Comparison of ENCODE assay signal across 1 cellular context in the genomic region with DNA sequence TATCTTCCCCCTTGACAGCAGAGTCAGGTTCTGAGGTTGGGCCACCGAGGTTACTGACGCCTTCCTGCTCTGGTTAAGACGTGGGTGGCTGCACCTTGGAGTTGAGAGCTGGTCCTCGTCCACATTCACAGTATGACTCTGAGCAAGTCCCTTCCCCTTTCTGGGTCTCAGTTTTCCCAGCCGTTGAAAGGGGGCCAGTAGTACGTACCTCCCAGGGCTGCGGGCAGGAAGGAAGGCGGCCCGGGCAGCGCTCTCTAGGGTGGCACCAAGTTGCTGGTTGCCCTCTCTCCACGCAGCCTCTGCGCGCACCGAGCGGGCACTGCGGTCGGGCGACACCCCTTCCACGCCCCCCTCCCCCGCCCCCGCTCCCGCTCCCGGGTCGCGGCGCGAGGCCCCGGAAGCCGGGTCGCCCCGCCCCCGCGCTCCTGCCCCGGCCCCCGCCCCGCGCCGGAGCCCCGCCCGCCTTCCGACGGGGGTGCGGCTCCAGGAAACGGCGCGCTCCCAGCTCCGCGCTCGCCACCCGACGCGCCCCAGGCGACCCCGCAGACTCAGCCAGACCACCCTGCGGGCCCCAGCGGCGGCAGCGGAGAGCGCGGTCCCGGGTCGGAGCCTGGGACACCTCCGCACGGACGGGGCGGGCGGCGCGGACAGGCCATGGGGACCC.
TF ChIP-seq lines count a peak whose summit lies in the region.

A gene (plus strand): TSS at position 486 of the 664 bp plus-strand sequence. CDS start 250 bp downstream, outside the sequence.

TF ChIP-seq in A549, 52 proteins besides CTCF, POLR2A, EP300 and RAD21 (continued from another document):
- TF ChIP-seq, protein P1, sequence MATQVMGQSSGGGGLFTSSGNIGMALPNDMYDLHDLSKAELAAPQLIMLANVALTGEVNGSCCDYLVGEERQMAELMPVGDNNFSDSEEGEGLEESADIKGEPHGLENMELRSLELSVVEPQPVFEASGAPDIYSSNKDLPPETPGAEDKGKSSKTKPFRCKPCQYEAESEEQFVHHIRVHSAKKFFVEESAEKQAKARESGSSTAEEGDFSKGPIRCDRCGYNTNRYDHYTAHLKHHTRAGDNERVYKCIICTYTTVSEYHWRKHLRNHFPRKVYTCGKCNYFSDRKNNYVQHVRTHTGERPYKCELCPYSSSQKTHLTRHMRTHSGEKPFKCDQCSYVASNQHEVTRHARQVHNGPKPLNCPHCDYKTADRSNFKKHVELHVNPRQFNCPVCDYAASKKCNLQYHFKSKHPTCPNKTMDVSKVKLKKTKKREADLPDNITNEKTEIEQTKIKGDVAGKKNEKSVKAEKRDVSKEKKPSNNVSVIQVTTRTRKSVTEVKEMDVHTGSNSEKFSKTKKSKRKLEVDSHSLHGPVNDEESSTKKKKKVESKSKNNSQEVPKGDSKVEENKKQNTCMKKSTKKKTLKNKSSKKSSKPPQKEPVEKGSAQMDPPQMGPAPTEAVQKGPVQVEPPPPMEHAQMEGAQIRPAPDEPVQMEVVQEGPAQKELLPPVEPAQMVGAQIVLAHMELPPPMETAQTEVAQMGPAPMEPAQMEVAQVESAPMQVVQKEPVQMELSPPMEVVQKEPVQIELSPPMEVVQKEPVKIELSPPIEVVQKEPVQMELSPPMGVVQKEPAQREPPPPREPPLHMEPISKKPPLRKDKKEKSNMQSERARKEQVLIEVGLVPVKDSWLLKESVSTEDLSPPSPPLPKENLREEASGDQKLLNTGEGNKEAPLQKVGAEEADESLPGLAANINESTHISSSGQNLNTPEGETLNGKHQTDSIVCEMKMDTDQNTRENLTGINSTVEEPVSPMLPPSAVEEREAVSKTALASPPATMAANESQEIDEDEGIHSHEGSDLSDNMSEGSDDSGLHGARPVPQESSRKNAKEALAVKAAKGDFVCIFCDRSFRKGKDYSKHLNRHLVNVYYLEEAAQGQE (IDR thresholded peaks at IDR 0.05), result no peak
- peak; percentile 39 to 84 for TF ChIP-seq JUN (IDR thresholded peaks at IDR 0.05)
- no peak for TF ChIP-seq RARB (CRISPR knock-in tag; IDR thresholded peaks at IDR 0.05)
